23 cellular contexts compared by ENCODE assay signal in genomic region chr2:230674930-230675672, GRCh38.
"Had no signal": no experiment of that assay in that cellular context is flagged by ENCODE, and none has a peak within 500 bp of the region (broad histone marks: within the 10 kb centered on the region; RNA-seq: fewer than 3 reads in every experiment).

No MANE protein-coding gene starts in this region.

- H3K36me3 Mint-ChIP-seq: brain had no signal

- H3K27me3 Mint-ChIP-seq: activated CD4-positive, alpha-beta memory T cell treated with anti-CD3 and anti-CD28 coated beads for 36 hours; activated naive CD8-positive, alpha-beta T cell treated with anti-CD3 and anti-CD28 coated beads, Interleukin-2, amount 50 U/mL, for 24 hours; activated T-helper 17 cell treated with anti-CD3 and anti-CD28 coated beads, Interleukin-2, amount 50 U/mL, for 72 hours; brain had no signal

- DNase-seq: activated CD4-positive, alpha-beta memory T cell treated with anti-CD3 and anti-CD28 coated beads for 36 hours; activated naive CD4-positive, alpha-beta T cell treated with Interleukin-2 at 50 U/mL for 16 hours; activated naive CD8-positive, alpha-beta T cell treated with anti-CD3 and anti-CD28 coated beads, Interleukin-2, amount 50 U/mL, for 24 hours; activated T-cell treated with anti-CD3 and anti-CD28 coated beads, Interleukin-2, amount 50 U/mL, for 1 hour; anterior cingulate cortex; caudate nucleus; dorsolateral prefrontal cortex; foreskin keratinocyte; hippocampal formation; lower lobe of right lung; occipital lobe; retina; stimulated activated CD4-positive, alpha-beta T cell treated with anti-CD3 and anti-CD28 coated beads, Interleukin-12 subunit alpha, Interleukin-12 subunit beta, amount 100 ng/mL, for 4 hours; stimulated activated CD4-positive, alpha-beta T cell treated with anti-CD3 and anti-CD28 coated beads, Interleukin-1b, Interleukin-23, amount 100 ng/mL, for 48 hours; stimulated activated CD8-positive, alpha-beta memory T cell treated with anti-CD3 and anti-CD28 coated beads, Interleukin-4, amount 100 ng/mL, for 48 hours; stimulated activated naive CD4-positive, alpha-beta T cell treated with Interleukin-2 at 50 U/mL for 16 hours; tibial artery; WERI-Rb-1 had no signal

- H3K9me3 ChIP-seq: lower lobe of right lung had no signal

- H3K4me1 ChIP-seq: lower lobe of right lung, tibial artery had no signal

- H3K9me3 Mint-ChIP-seq: activated T-helper 17 cell treated with anti-CD3 and anti-CD28 coated beads, Interleukin-2, amount 50 U/mL, for 72 hours had no signal

- H3K27ac Mint-ChIP-seq: activated CD4-positive, alpha-beta memory T cell treated with anti-CD3 and anti-CD28 coated beads for 36 hours; activated naive CD8-positive, alpha-beta T cell treated with anti-CD3 and anti-CD28 coated beads, Interleukin-2, amount 50 U/mL, for 24 hours; activated T-helper 17 cell treated with anti-CD3 and anti-CD28 coated beads, Interleukin-2, amount 50 U/mL, for 72 hours; brain; nephron had no signal

- H3K4me3 ChIP-seq: dorsolateral prefrontal cortex, lower lobe of right lung, tibial artery had no signal

- FAIRE-seq: islet of Langerhans had no signal

- H3K36me3 ChIP-seq: lower lobe of right lung, tibial artery, WERI-Rb-1 had no signal

- H3K4me3 Mint-ChIP-seq: activated CD4-positive, alpha-beta memory T cell treated with anti-CD3 and anti-CD28 coated beads for 36 hours; activated naive CD8-positive, alpha-beta T cell treated with anti-CD3 and anti-CD28 coated beads, Interleukin-2, amount 50 U/mL, for 24 hours; activated T-helper 17 cell treated with anti-CD3 and anti-CD28 coated beads, Interleukin-2, amount 50 U/mL, for 72 hours; brain; nephron had no signal

- H3K27ac ChIP-seq: dorsolateral prefrontal cortex, epithelial cell of prostate, foreskin keratinocyte, lower lobe of right lung, tibial artery, WERI-Rb-1 had no signal

- ATAC-seq: activated naive CD8-positive, alpha-beta T cell treated with anti-CD3 and anti-CD28 coated beads, Interleukin-2, amount 50 U/mL, for 24 hours; activated T-helper 17 cell treated with anti-CD3 and anti-CD28 coated beads, Interleukin-2, amount 50 U/mL, for 72 hours; foreskin keratinocyte; lower lobe of right lung had no signal
